1 cellular context compared by ENCODE assay signal in the genomic region with DNA sequence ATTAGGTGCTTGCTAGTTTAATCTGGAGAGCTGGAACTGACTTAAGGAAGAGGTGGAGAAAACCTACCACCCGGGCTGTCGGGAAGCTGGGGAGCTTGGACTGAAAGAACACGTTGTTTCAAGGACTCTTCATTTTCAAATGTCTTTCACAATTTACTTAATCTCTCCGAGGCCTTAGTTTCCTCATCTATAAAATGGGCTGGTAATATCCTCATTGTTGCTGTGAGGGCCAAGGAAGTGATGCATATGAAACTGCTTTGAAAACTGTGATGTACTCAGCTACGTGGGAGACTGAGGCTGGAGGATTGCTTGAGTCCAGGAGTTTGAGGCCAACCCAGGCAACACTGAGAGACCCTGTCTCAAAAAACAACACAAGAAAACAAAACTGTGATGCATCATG.
TF ChIP-seq lines count a peak whose summit lies in the region.

No MANE protein-coding gene starts in this region.

TF ChIP-seq in H1, 55 proteins besides CTCF, POLR2A, EP300 and RAD21:
- TF ChIP-seq, protein P1, sequence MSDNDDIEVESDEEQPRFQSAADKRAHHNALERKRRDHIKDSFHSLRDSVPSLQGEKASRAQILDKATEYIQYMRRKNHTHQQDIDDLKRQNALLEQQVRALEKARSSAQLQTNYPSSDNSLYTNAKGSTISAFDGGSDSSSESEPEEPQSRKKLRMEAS (IDR thresholded peaks at IDR 0.05), result no peak
- no peak for TF ChIP-seq SIN3A (conservative IDR thresholded peaks at IDR 0.05 in 1 of 2, IDR thresholded peaks at IDR 0.05 in 1 of 2; ENCODE audit: low read depth in 1 of 2, low read length in 2 of 2)
- no peak for TF ChIP-seq RFX5 (IDR thresholded peaks at IDR 0.05; ENCODE audit: borderline replicate concordance, low read depth, low read length)
- TF ChIP-seq YY1 (IDR thresholded peaks at IDR 0.05; ENCODE audit: low read depth, low read length), result no peak
- no peak for TF ChIP-seq MAFK (IDR thresholded peaks at IDR 0.05; ENCODE audit: low read depth, low read length)
- TF ChIP-seq KDM1A (IDR thresholded peaks at IDR 0.05; ENCODE audit: borderline replicate concordance, low read length), result peak; percentile 13; the same call in 1 of the 2 replicates
- TF ChIP-seq GTF2F1 (IDR thresholded peaks at IDR 0.05; ENCODE audit: borderline replicate concordance, low read depth, low read length), result no peak
